7 cellular contexts compared by ENCODE assay signal in the genomic region with DNA sequence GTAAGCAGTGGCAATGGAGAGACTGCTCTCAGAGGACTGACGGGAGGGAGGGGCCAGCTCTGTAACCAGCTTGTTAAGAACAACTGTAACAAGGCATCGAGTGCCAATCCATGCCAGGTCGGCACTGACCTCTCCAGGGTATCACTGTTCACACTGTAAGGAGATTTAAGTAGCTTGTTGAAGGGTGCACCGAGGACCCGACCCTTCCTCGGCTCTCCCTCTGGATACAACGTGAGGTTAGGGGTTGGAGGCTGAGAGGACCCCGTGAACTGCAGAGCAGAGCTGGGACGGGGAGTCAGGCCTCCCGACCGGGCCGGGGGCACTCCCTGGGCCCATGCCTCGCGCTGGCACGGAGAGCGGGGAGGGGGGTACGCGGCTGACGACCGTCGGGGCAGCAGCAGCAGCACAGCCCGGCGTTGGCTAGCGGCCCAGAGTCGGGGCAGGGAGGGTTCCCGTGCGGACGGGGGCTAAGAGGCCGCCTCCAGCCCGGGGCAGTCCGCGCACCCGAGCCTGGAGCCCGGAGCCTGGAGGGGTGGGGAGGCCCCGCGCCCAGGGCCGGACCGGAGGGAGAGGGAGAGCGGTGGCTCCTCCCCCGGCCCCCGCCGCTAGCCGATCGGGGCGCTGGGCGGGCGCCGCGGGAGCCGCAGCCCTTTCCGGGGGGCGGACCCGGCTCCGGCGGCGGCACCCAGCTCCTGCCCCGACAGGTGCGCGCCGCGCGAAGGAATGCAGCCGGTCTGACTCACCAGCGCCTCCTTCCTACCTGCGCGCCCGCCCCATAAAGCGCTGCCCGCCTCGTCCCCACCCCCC. TPM values are rescaled to one million over a fixed set of nuclear protein-coding genes. Genes with fewer than 3 reads are reported as not detected.
DNase-seq lines count a peak whose midpoint lies in the region; ATAC-seq and TF ChIP-seq lines count a peak whose summit lies in the region.

A gene (plus strand): TSS at position 804 of the 807 bp plus-strand sequence. CDS start 3,245 bp downstream, outside the sequence.

- H3K36me3 ChIP-seq in RWPE2 (ENCODE audit: low read depth) (peaks cover 44% of the 10 kb centered on the region), hepatocyte (replicated peaks; ENCODE audit: insufficient read depth, low read depth) (no peaks in the 10 kb centered on the region), sigmoid colon (no peaks in the 10 kb centered on the region)

- no peaks in the 10 kb centered on the region for H3K36me3 Mint-ChIP-seq in activated naive CD8-positive, alpha-beta T cell

- peaks cover 2% of the 10 kb centered on the region for H3K27me3 Mint-ChIP-seq in activated naive CD8-positive, alpha-beta T cell

- H2AFZ ChIP-seq in hepatocyte: peak within 1 kb of the TSS; percentile 37

- H3K4me1 Mint-ChIP-seq in activated naive CD8-positive, alpha-beta T cell (ENCODE audit: low read depth): peaks cover 4% of the 10 kb centered on the region

- H3K27me3 ChIP-seq in RWPE2 (ENCODE audit: insufficient read depth, poor library complexity, severe bottlenecking) (no peaks in the 10 kb centered on the region), hepatocyte (peaks cover 3% of the 10 kb centered on the region), sigmoid colon (peaks cover 13 to 61% (median 36%) of the 10 kb centered on the region in 3 donors)

- no peaks in the 10 kb centered on the region for H3K9me2 ChIP-seq in hepatocyte (replicated peaks; ENCODE audit: insufficient read depth)

- ATAC-seq in GM21723 (IDR thresholded peaks at IDR 0.05; ENCODE audit: unreplicated experiment): peak; percentile 60
- ATAC-seq in RWPE2 (ENCODE audit: low read depth): peak; percentile 78
- no peak for ATAC-seq in GM19397 (IDR thresholded peaks at IDR 0.05; ENCODE audit: unreplicated experiment)

- H3K27ac ChIP-seq in RWPE2 (ENCODE audit: poor library complexity, severe bottlenecking) (peak within 1 kb of the TSS; percentile 97), hepatocyte (peak within 1 kb of the TSS; percentile 89), sigmoid colon (peak within 1 kb of the TSS; percentile 66 to 80 (median 70))

- no peak within 1 kb of the TSS for H3K27ac Mint-ChIP-seq in activated naive CD8-positive, alpha-beta T cell

- no peaks in the 10 kb centered on the region for H3K9me3 Mint-ChIP-seq in activated naive CD8-positive, alpha-beta T cell (ENCODE audit: low read depth)

- no peak for TF ChIP-seq POLR2A in sigmoid colon (IDR thresholded peaks at IDR 0.05)

- H4K20me1 ChIP-seq in hepatocyte (ENCODE audit: insufficient read depth, poor library complexity, severe bottlenecking): no peaks in the 10 kb centered on the region

- 22% methylated on average over 22 of the region's 70 CpGs for WGBS in hepatocyte (ENCODE audit: low lambda C conversion rate, missing lambda C conversion rate)
- 1 to 3% methylated on average over 70 of the region's 70 CpGs for WGBS in sigmoid colon, 2 donors

- H3K4me3 ChIP-seq in RWPE2 (ENCODE audit: severe bottlenecking) (peak within 1 kb of the TSS; percentile 93), hepatocyte (peak within 1 kb of the TSS; percentile 51), sigmoid colon (peak within 1 kb of the TSS; percentile 31 to 53 (median 45))

- intact Hi-C loops in sigmoid colon (cut with DNase I): no loop called here

- H3K4me2 ChIP-seq in hepatocyte: peak within 1 kb of the TSS; percentile 86

- H3K4me3 Mint-ChIP-seq in activated naive CD8-positive, alpha-beta T cell: peak within 1 kb of the TSS; percentile 85

- H3K9me3 ChIP-seq in RWPE2 (ENCODE audit: severe bottlenecking) (no peaks in the 10 kb centered on the region), hepatocyte (ENCODE audit: low read depth) (no peaks in the 10 kb centered on the region), sigmoid colon (no peaks in the 10 kb centered on the region)

- H3K4me1 ChIP-seq in RWPE2 (ENCODE audit: insufficient read depth, poor library complexity, severe bottlenecking): peaks cover 15% of the 10 kb centered on the region
- H3K4me1 ChIP-seq in hepatocyte (ENCODE audit: insufficient read depth): peaks cover 4% of the 10 kb centered on the region
- peaks cover 0 to 14% (median 12%) of the 10 kb centered on the region in 4 donors for H3K4me1 ChIP-seq in sigmoid colon

- H3K79me2 ChIP-seq in hepatocyte: peaks cover 9% of the 10 kb centered on the region

- no peak for TF ChIP-seq EP300 in sigmoid colon (IDR thresholded peaks at IDR 0.05)

- DNase-seq in RWPE2 (ENCODE audit: low spot score) (peak; percentile 98), hepatocyte (ENCODE audit: low spot score) (peak; percentile 93), sigmoid colon (no peak), NCI-H748 treated with DMSO at 0.1 percent for 48 hours (lab: John Stamatoyannopoulos, UW) (no peak)

- peak; percentile 19 for TF ChIP-seq CTCF in RWPE2 (IDR thresholded peaks at IDR 0.05; ENCODE audit: poor library complexity, severe bottlenecking)
- TF ChIP-seq CTCF in hepatocyte (IDR thresholded peaks at IDR 0.05; ENCODE audit: poor library complexity): no peak
- no peak for TF ChIP-seq CTCF in sigmoid colon (IDR thresholded peaks at IDR 0.05)

RNA-seq across cellular contexts. Expression of the gene that starts here (rescaled TPM):
- total RNA-seq in hepatocyte: 11.5 and 15.7 TPM in 2 replicates
- 19.4 and 23.5 TPM in 2 replicates for polyA plus RNA-seq in hepatocyte
- 10 to 100 TPM; 15.1 to 43.2 (median 23.1) TPM for total RNA-seq in sigmoid colon
- polyA plus RNA-seq in sigmoid colon: 100 to 1,000 TPM in 1 of 3 donors, 10 to 100 TPM in 2; 17.8 to 116 (median 25.8) TPM

Comparison
In these comparisons a context has a peak if more than half of its experiments do, and no peak if none do; other contexts are left out.
1. DNase-seq: peak in RWPE2 (single experiment) and hepatocyte (single experiment); none in sigmoid colon (single experiment) and NCI-H748 treated with DMSO at 0.1 percent for 48 hours (single experiment).
2. Peak in every context shown above with its lines, with median percentiles within 50 percentile points of each other: H3K27ac ChIP-seq and H3K4me3 ChIP-seq.